Comparison of ENCODE assay signal across 14 cellular contexts in the genomic region with DNA sequence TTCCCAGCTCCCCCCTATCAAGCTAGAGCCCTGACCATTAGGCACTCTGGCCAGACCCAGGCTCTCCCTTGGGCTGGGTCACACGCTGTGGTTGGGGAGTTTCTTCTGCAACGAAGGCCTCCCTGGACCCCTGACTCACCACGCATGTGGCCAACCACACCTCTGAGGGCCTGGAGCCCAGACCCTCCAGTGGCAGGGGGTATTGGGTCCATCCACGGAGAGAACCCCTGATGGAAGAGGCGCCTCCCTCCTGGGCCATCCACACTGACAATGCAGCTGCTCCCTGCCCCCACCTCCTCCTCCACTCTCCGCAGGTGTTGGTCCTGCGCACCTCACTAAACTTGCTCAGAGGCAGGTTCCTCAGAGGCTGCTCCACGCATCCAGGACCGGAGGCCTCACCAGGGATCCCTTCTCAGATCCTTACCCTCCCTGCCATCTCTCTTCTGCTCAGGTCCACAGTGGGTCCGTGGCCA.
DNase-seq lines count a peak whose midpoint lies in the region; ATAC-seq and TF ChIP-seq lines count a peak whose summit lies in the region.
"Had no signal": no experiment of that assay in that cellular context is flagged by ENCODE, and none has a peak within 500 bp of the region (broad histone marks: within the 10 kb centered on the region; RNA-seq: fewer than 3 reads in every experiment).

No MANE protein-coding gene starts in this region.

- no peak overlapping the region for H2AK5ac ChIP-seq in trophoblast cell (ENCODE audit: low read length)

- peak; percentile 36 for ATAC-seq in GM18511 (IDR thresholded peaks at IDR 0.05; ENCODE audit: unreplicated experiment)
- peak; percentile 24 for ATAC-seq in GM19452 (IDR thresholded peaks at IDR 0.05; ENCODE audit: unreplicated experiment)
- peak; percentile 14 for ATAC-seq in HG02884 (IDR thresholded peaks at IDR 0.05; ENCODE audit: unreplicated experiment)

- no peaks in the 10 kb centered on the region for H3K79me1 ChIP-seq in trophoblast cell (ENCODE audit: low read length)

- H3K9me3 ChIP-seq in OCI-LY3 (ENCODE audit: insufficient read depth, low read length) (no peaks in the 10 kb centered on the region), trophoblast cell (ENCODE audit: insufficient read depth, low read depth, low read length) (no peaks in the 10 kb centered on the region)

- H3K4me1 ChIP-seq in OCI-LY3 (ENCODE audit: low read length): peaks cover 30% of the 10 kb centered on the region
- no peaks in the 10 kb centered on the region for H3K4me1 ChIP-seq in trophoblast cell (ENCODE audit: control insufficient read depth in 1 of 2, insufficient read depth in 2 of 2, low read length in 2 of 2)

- H3K79me2 ChIP-seq in OCI-LY3 (ENCODE audit: low read length): no peaks in the 10 kb centered on the region
- no peaks in the 10 kb centered on the region for H3K79me2 ChIP-seq in trophoblast cell (ENCODE audit: control insufficient read depth, insufficient read depth, low read length, poor library complexity)

- peak overlapping the region; percentile 56; the same call in 1 of the 2 replicates for H3K9ac ChIP-seq in OCI-LY3 (ENCODE audit: low read length)
- no peak overlapping the region for H3K9ac ChIP-seq in trophoblast cell (ENCODE audit: low read length)
- H3K9ac ChIP-seq: GM23248 had no signal

- H3K27me3 ChIP-seq in OCI-LY3 (ENCODE audit: low read depth, low read length) (peaks cover 24% of the 10 kb centered on the region), trophoblast cell (ENCODE audit: insufficient read depth, low read length) (no peaks in the 10 kb centered on the region)
- H3K27me3 ChIP-seq: cardiac muscle cell had no signal

- H3K18ac ChIP-seq in trophoblast cell (ENCODE audit: low read length): no peak overlapping the region

- no CpG with 5 or more reads among the region's 10 CpGs for WGBS in trophoblast cell (ENCODE audit: extremely low coverage, insufficient coverage, insufficient read length)

- no peak overlapping the region for H4K12ac ChIP-seq in trophoblast cell (ENCODE audit: low read depth, low read length)

- no peak overlapping the region for H2BK12ac ChIP-seq in trophoblast cell (ENCODE audit: low read length)

- H3K23ac ChIP-seq in trophoblast cell (ENCODE audit: low read length): no peak overlapping the region

- peak overlapping the region; percentile 96 for H3K27ac ChIP-seq in OCI-LY3 (ENCODE audit: low read length)
- H3K27ac ChIP-seq in trophoblast cell (ENCODE audit: low read depth, low read length): no peak overlapping the region
- H3K27ac ChIP-seq: cardiac muscle cell, GM23248 had no signal

- H3K36me3 ChIP-seq in OCI-LY3 (replicated peaks; ENCODE audit: low read depth, low read length) (no peaks in the 10 kb centered on the region), trophoblast cell (ENCODE audit: control insufficient read depth in 1 of 2, insufficient read depth in 2 of 2, low read length in 2 of 2) (no peaks in the 10 kb centered on the region)
- H3K36me3 ChIP-seq: cardiac muscle cell had no signal

- DNase-seq in trophoblast cell: no peak
- DNase-seq in NCI-H2227 (lab: John Stamatoyannopoulos, UW; ENCODE audit: unreplicated experiment): no peak
- no peak for DNase-seq in midbrain (lab: John Stamatoyannopoulos, UW)
- no peak for DNase-seq in epidermal melanocyte (ENCODE audit: insufficient read length, low spot score)
- DNase-seq: DMS79; glutamatergic neuron; GM23248; NCI-H2171 treated with DMSO at 0.1 percent for 48 hours; stimulated activated CD4-positive, alpha-beta T cell treated with anti-CD3 and anti-CD28 coated beads, Interleukin-4, amount 100 ng/mL, for 4 hours had no signal

- H2BK5ac ChIP-seq in trophoblast cell (ENCODE audit: low read depth, low read length, poor library complexity): no peak overlapping the region

- no peak overlapping the region for H4K8ac ChIP-seq in trophoblast cell (ENCODE audit: low read depth, low read length)

- no peak overlapping the region for H3K14ac ChIP-seq in trophoblast cell (ENCODE audit: low read length)

- H3K4me3 ChIP-seq in OCI-LY3 (ENCODE audit: low read length): peak overlapping the region; percentile 26
- no peak overlapping the region for H3K4me3 ChIP-seq in trophoblast cell (ENCODE audit: low read depth, low read length)
- H3K4me3 ChIP-seq: cardiac muscle cell, GM23248 had no signal

- peak overlapping the region; percentile 9; the same call in 1 of the 2 replicates for H2AFZ ChIP-seq in OCI-LY3 (ENCODE audit: low read depth, low read length)
- no peak overlapping the region for H2AFZ ChIP-seq in trophoblast cell (ENCODE audit: insufficient read depth, low read length, poor library complexity)
- H2AFZ ChIP-seq: GM23248 had no signal

- no peak overlapping the region for H4K91ac ChIP-seq in trophoblast cell (ENCODE audit: low read depth, low read length)

- peak overlapping the region; percentile 72 for H3K4me2 ChIP-seq in OCI-LY3 (ENCODE audit: low read length)
- H3K4me2 ChIP-seq in trophoblast cell (ENCODE audit: low read length): no peak overlapping the region

- no peak overlapping the region for H2BK120ac ChIP-seq in trophoblast cell (ENCODE audit: insufficient read depth, low read length, poor library complexity)

- H4K20me1 ChIP-seq in OCI-LY3 (ENCODE audit: insufficient read depth, low read length): no peaks in the 10 kb centered on the region

- no peak overlapping the region for H3K4ac ChIP-seq in trophoblast cell (ENCODE audit: low read depth, low read length)

- no peak for TF ChIP-seq CTCF in OCI-LY3 (IDR thresholded peaks at IDR 0.05; ENCODE audit: low read depth, low read length)
